In genomic region chr13:38871275-38871674, GRCh38 we compare ENCODE assay signal across 29 cellular contexts.
"Had no signal": no experiment of that assay in that cellular context is flagged by ENCODE, and none has a peak within 500 bp of the region (broad histone marks: within the 10 kb centered on the region; RNA-seq: fewer than 3 reads in every experiment).

No MANE protein-coding gene starts in this region.

- H3K4me3 Mint-ChIP-seq: effector memory CD8-positive, alpha-beta T cell; naive thymus-derived CD4-positive, alpha-beta T cell; nephron; neural progenitor cell; stimulated activated memory B cell treated with anti-CD40 and anti-IgM and Interleukin-4, amounts not matched to agents 10 μg/mL and 1 μg/mL and 100 μg/mL, for 72 hours; type B pancreatic cell had no signal

- H3K79me2 ChIP-seq: parathyroid adenoma had no signal

- H3K4me2 ChIP-seq: neural progenitor cell had no signal

- H3K27ac Mint-ChIP-seq: effector memory CD8-positive, alpha-beta T cell; naive thymus-derived CD4-positive, alpha-beta T cell; nephron; neural progenitor cell; stimulated activated memory B cell treated with anti-CD40 and anti-IgM and Interleukin-4, amounts not matched to agents 10 μg/mL and 1 μg/mL and 100 μg/mL, for 72 hours; type B pancreatic cell had no signal

- ATAC-seq: effector memory CD8-positive, alpha-beta T cell; gastroesophageal sphincter; heart right ventricle; left colon; left ventricle myocardium superior; lower lobe of right lung; naive thymus-derived CD4-positive, alpha-beta T cell; right cardiac atrium; stimulated activated memory B cell treated with anti-CD40 and anti-IgM and Interleukin-4, amounts not matched to agents 10 μg/mL and 1 μg/mL and 100 μg/mL, for 72 hours; stimulated activated naive CD8-positive, alpha-beta T cell treated with anti-CD3 and anti-CD28 coated beads, Interleukin-15, Interleukin-2, amounts not matched to agents 100 U/mL and 50 U/mL, for 24 hours had no signal

- DNase-seq: cerebellar nuclear complex; cortex of kidney; effector memory CD8-positive, alpha-beta T cell; foreskin fibroblast; heart right ventricle; hippocampal formation; islet precursor cell; kidney glomerular epithelial cell; left colon; left ventricle myocardium superior; lower lobe of right lung; midbrain; naive thymus-derived CD4-positive, alpha-beta T cell; right cardiac atrium; sigmoid colon; spleen; stimulated activated CD4-positive, alpha-beta T cell treated with anti-CD3 and anti-CD28 coated beads, Interleukin-4, amount 100 ng/mL, for 4 hours; stimulated activated naive CD8-positive, alpha-beta T cell treated with anti-CD3 and anti-CD28 coated beads, Interleukin-15, Interleukin-2, amounts not matched to agents 100 U/mL and 50 U/mL, for 24 hours; substantia nigra; testis; tibial artery had no signal

- H3K9me3 ChIP-seq: gastroesophageal sphincter, heart right ventricle, lower lobe of right lung, prostate gland, sigmoid colon, spleen, testis, tibial artery had no signal

- H3K4me1 Mint-ChIP-seq: stimulated activated memory B cell treated with anti-CD40 and anti-IgM and Interleukin-4, amounts not matched to agents 10 μg/mL and 1 μg/mL and 100 μg/mL, for 72 hours had no signal

- H3K27me3 ChIP-seq: gastroesophageal sphincter, neural progenitor cell, sigmoid colon, testis, tibial artery had no signal

- H3K9ac ChIP-seq: neural progenitor cell, parathyroid adenoma had no signal

- H3K36me3 ChIP-seq: gastroesophageal sphincter, heart right ventricle, lower lobe of right lung, neural progenitor cell, prostate gland, sigmoid colon, spleen, tibial artery had no signal

- H2AFZ ChIP-seq: neural progenitor cell, parathyroid adenoma had no signal

- H3K4me3 ChIP-seq: gastroesophageal sphincter, heart right ventricle, lower lobe of right lung, neural progenitor cell, prostate gland, sigmoid colon, skin epidermis, spleen, testis, tibial artery had no signal

- H3K4me1 ChIP-seq: gastroesophageal sphincter, heart right ventricle, lower lobe of right lung, neural progenitor cell, parathyroid adenoma, prostate gland, sigmoid colon, spleen, testis, tibial artery had no signal

- H3K27ac ChIP-seq: gastroesophageal sphincter, heart right ventricle, lower lobe of right lung, neural progenitor cell, parathyroid adenoma, prostate gland, sigmoid colon, skin epidermis, spleen, testis, tibial artery had no signal

- H3K9me3 Mint-ChIP-seq: effector memory CD8-positive, alpha-beta T cell; naive thymus-derived CD4-positive, alpha-beta T cell; nephron; neural progenitor cell; stimulated activated memory B cell treated with anti-CD40 and anti-IgM and Interleukin-4, amounts not matched to agents 10 μg/mL and 1 μg/mL and 100 μg/mL, for 72 hours; type B pancreatic cell had no signal

- H3K27me3 Mint-ChIP-seq: stimulated activated memory B cell treated with anti-CD40 and anti-IgM and Interleukin-4, amounts not matched to agents 10 μg/mL and 1 μg/mL and 100 μg/mL, for 72 hours; type B pancreatic cell had no signal

- H3K36me3 Mint-ChIP-seq: naive thymus-derived CD4-positive, alpha-beta T cell; neural progenitor cell; stimulated activated memory B cell treated with anti-CD40 and anti-IgM and Interleukin-4, amounts not matched to agents 10 μg/mL and 1 μg/mL and 100 μg/mL, for 72 hours had no signal
